ENCODE assay signal across 12 cellular contexts in the genomic region with DNA sequence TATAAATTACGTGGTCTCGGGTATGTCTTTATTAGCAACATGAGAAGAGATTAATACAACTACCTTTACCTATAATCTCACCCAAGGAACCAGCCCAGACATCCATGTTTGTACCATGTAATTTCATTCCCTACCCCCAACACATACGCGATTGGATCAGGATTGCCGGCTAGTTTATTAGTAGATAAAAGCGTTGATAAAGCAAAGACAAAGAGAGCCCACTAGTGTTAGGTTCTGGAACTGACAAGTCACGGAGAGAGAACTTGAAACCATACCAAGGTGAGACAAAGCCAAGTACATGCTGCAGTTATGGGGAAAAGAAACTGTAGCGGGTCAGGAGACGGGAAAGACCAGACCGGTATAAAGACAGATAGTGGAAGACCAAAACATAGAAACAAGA. TPM values are rescaled to one million over a fixed set of nuclear protein-coding genes. Genes with fewer than 3 reads are reported as not detected.
DNase-seq lines count a peak whose midpoint lies in the region; ATAC-seq and TF ChIP-seq lines count a peak whose summit lies in the region.
"Had no signal": no experiment of that assay in that cellular context is flagged by ENCODE, and none has a peak within 500 bp of the region (broad histone marks: within the 10 kb centered on the region; RNA-seq: fewer than 3 reads in every experiment).

No MANE protein-coding gene starts in this region.

- H3K27ac ChIP-seq in HCT116 (ENCODE audit: low read depth, low read length) (no peak overlapping the region), SU-DHL-6 (ENCODE audit: low read depth, low read length) (no peak overlapping the region), iPS DF 6.9 (ENCODE audit: low read length) (no peak overlapping the region)

- ATAC-seq in HCT116 (peak; percentile 84), GM21717 (IDR thresholded peaks at IDR 0.05; ENCODE audit: unreplicated experiment) (no peak)
- ATAC-seq: natural killer cell had no signal

- no peak for DNase-seq in CD14-positive monocyte (ENCODE audit: low spot score)
- DNase-seq in HCT116 (ENCODE audit: low read depth, low spot score): peak; percentile 54
- peak; percentile 33 for DNase-seq in iPS DF 6.9 (ENCODE audit: low read depth, low spot score)
- no peak for DNase-seq in NCI-H1694 treated with DMSO at 0.1 percent for 48 hours (lab: John Stamatoyannopoulos, UW)
- no peak for DNase-seq in lower leg skin (ENCODE audit: low spot score in 2 of 2)
- DNase-seq in effector CD8-positive, alpha-beta T cell (lab: John Stamatoyannopoulos, UW): no peak
- DNase-seq: activated naive CD4-positive, alpha-beta T cell treated with anti-CD3 and anti-CD28 coated beads for 36 hours; natural killer cell; NCI-H1436; Right ventricle myocardium superior had no signal

- H3K27ac Mint-ChIP-seq in CD14-positive monocyte: no peak overlapping the region
- H3K27ac Mint-ChIP-seq: activated naive CD4-positive, alpha-beta T cell treated with anti-CD3 and anti-CD28 coated beads for 36 hours; natural killer cell had no signal

- no peaks in the 10 kb centered on the region for H3K36me3 Mint-ChIP-seq in CD14-positive monocyte
- H3K36me3 Mint-ChIP-seq: natural killer cell had no signal

- H3F3A ChIP-seq in SU-DHL-6 (ENCODE audit: insufficient read depth): no peaks in the 10 kb centered on the region

- H3K79me2 ChIP-seq in HCT116 (ENCODE audit: insufficient read depth, low read length): no peaks in the 10 kb centered on the region
- no peaks in the 10 kb centered on the region for H3K79me2 ChIP-seq in SU-DHL-6 (ENCODE audit: insufficient read depth, low read length)

- TF ChIP-seq CTCF in CD14-positive monocyte (IDR thresholded peaks at IDR 0.05) (peak; percentile 27), HCT116 (IDR thresholded peaks at IDR 0.05 in 2 of 3, conservative IDR thresholded peaks at IDR 0.05 in 1 of 3; ENCODE audit: borderline replicate concordance in 1 of 3, insufficient read depth in 1 of 3, low read depth in 2 of 3, low read length in 2 of 3) (peak; percentile 16 to 75 (median 75); a peak in 5 of 6 replicates), SU-DHL-6 (IDR thresholded peaks at IDR 0.05; ENCODE audit: insufficient read depth, low read length, poor library complexity, severe bottlenecking) (peak; percentile 26), lower leg skin (IDR thresholded peaks at IDR 0.05) (no peak)

- TF ChIP-seq POLR2A in HCT116 (IDR thresholded peaks at IDR 0.05; ENCODE audit: borderline replicate concordance, extremely low read depth, insufficient read depth, insufficient read length) (no peak), lower leg skin (IDR thresholded peaks at IDR 0.05) (no peak)

- intact Hi-C loops in CD14-positive monocyte (cut with micrococcal nuclease) (no loop called here), HCT116 (cut with micrococcal nuclease) (no loop called here), lower leg skin (cut with DNase I; ENCODE audit: low total_unique reads) (no loop called here)

- H3K9me2 ChIP-seq in HCT116 (ENCODE audit: insufficient read depth): no peaks in the 10 kb centered on the region
- H3K9me2 ChIP-seq in SU-DHL-6 (replicated peaks; ENCODE audit: insufficient read depth, low read length): no peaks in the 10 kb centered on the region

- H4K20me1 ChIP-seq in HCT116 (ENCODE audit: insufficient read depth) (no peaks in the 10 kb centered on the region), SU-DHL-6 (ENCODE audit: low read depth, low read length) (no peaks in the 10 kb centered on the region)

- BruUV-seq in HCT116 (replicated peaks; lab: Mats Ljungman, UMichigan): no TSS peak

- H3K27me3 ChIP-seq in HCT116 (ENCODE audit: insufficient read depth, low read length) (peaks cover 2% of the 10 kb centered on the region; the same call in 1 of the 2 replicates), SU-DHL-6 (ENCODE audit: low read length) (no peaks in the 10 kb centered on the region), iPS DF 6.9 (ENCODE audit: control insufficient read depth, insufficient read depth, low read length) (no peaks in the 10 kb centered on the region)

- H3K4me1 ChIP-seq in HCT116 (ENCODE audit: control insufficient read depth in 1 of 2, insufficient read depth in 2 of 2, low read length in 2 of 2) (peaks cover 0 to 19% of the 10 kb centered on the region in 2 experiments; a peak in 2 of 4 replicates), iPS DF 6.9 (ENCODE audit: control insufficient read depth, insufficient read depth, low read length) (no peaks in the 10 kb centered on the region)

- H3K9ac ChIP-seq in HCT116 (ENCODE audit: low read length): no peak overlapping the region
- H3K9ac ChIP-seq in SU-DHL-6 (ENCODE audit: low read length): no peak overlapping the region

- no peak overlapping the region for H3K4me3 Mint-ChIP-seq in CD14-positive monocyte
- H3K4me3 Mint-ChIP-seq: activated naive CD4-positive, alpha-beta T cell treated with anti-CD3 and anti-CD28 coated beads for 36 hours; natural killer cell had no signal

- no peaks in the 10 kb centered on the region for H3K4me1 Mint-ChIP-seq in CD14-positive monocyte
- H3K4me1 Mint-ChIP-seq: natural killer cell had no signal

- H3K4me3 ChIP-seq in HCT116 (replicated peaks in 1 of 2; ENCODE audit: low read depth in 1 of 2, low read length in 2 of 2) (0 out of 4 replicates have a peak overlapping the region, but pooled peaks of 1 of the 2 experiments have one; percentile 10), SU-DHL-6 (ENCODE audit: insufficient read depth, low read length, poor library complexity, severe bottlenecking) (no peak overlapping the region), iPS DF 6.9 (ENCODE audit: low read length) (no peak overlapping the region), lower leg skin (ENCODE audit: low read depth, poor library complexity, severe bottlenecking) (no peak overlapping the region)

- H3K9me3 ChIP-seq in HCT116 (ENCODE audit: control insufficient read depth in 1 of 2, insufficient read depth in 1 of 2, low read depth in 1 of 2, low read length in 2 of 2): no peaks in the 10 kb centered on the region
- no peaks in the 10 kb centered on the region for H3K9me3 ChIP-seq in SU-DHL-6 (ENCODE audit: insufficient read depth, low read length)
- H3K9me3 ChIP-seq in iPS DF 6.9 (ENCODE audit: control insufficient read depth, insufficient read depth, low read length): no peaks in the 10 kb centered on the region

- H2AFZ ChIP-seq in HCT116 (ENCODE audit: low read depth, low read length, poor library complexity, severe bottlenecking) (peak overlapping the region; percentile 92), SU-DHL-6 (ENCODE audit: low read depth, low read length, severe bottlenecking) (no peak overlapping the region)

- peaks cover 3 to 9% (median 4%) of the 10 kb centered on the region in 3 donors for H3K27me3 Mint-ChIP-seq in CD14-positive monocyte (ENCODE audit: low read depth in 3 of 3)

- peaks cover 0 to 2% (median 0%) of the 10 kb centered on the region in 7 donors for H3K9me3 Mint-ChIP-seq in CD14-positive monocyte
- H3K9me3 Mint-ChIP-seq: activated naive CD4-positive, alpha-beta T cell treated with anti-CD3 and anti-CD28 coated beads for 36 hours; natural killer cell had no signal

- POLR2A ChIA-PET in HCT116 (lab: Charles Lee): no interaction called here

- peak overlapping the region; percentile 58 for H3K4me2 ChIP-seq in HCT116 (ENCODE audit: low read length)
- H3K4me2 ChIP-seq in SU-DHL-6 (ENCODE audit: low read depth, low read length, poor library complexity, severe bottlenecking): no peak overlapping the region

- RAD21 ChIA-PET in HCT116 (lab: Charles Lee; ENCODE audit: low non-redundant PET in 1 of 2, low total read pairs in 2 of 2, uncharacterized antibody in 2 of 2, unreplicated experiment in 2 of 2): no interaction called here

- H3K36me3 ChIP-seq in HCT116 (ENCODE audit: control insufficient read depth in 1 of 2, insufficient read depth in 2 of 2, low read length in 2 of 2): no peaks in the 10 kb centered on the region
- no peaks in the 10 kb centered on the region for H3K36me3 ChIP-seq in SU-DHL-6 (ENCODE audit: low read length)
- no peaks in the 10 kb centered on the region for H3K36me3 ChIP-seq in iPS DF 6.9 (ENCODE audit: control insufficient read depth, insufficient read depth, low read length)

- TF ChIP-seq RAD21 in HCT116 (IDR thresholded peaks at IDR 0.05; ENCODE audit: low read depth): peak; percentile 46

- WGBS in iPS DF 6.9 (ENCODE audit: insufficient coverage, insufficient read length): no CpG with 5 or more reads among the region's 10 CpGs
- WGBS in lower leg skin, 2 donors: 86 to 87% methylated on average over 10 of the region's 10 CpGs

- CTCF ChIA-PET in HCT116 (lab: Charles Lee): no interaction called here

TF ChIP-seq in HCT116, 20 proteins besides CTCF, POLR2A, EP300 and RAD21:
- TF ChIP-seq SIN3A (IDR thresholded peaks at IDR 0.05; ENCODE audit: low read depth) (no peak), TCF7L2 (IDR thresholded peaks at IDR 0.05; ENCODE audit: borderline replicate concordance, extremely low read depth, insufficient read depth, insufficient read length) (peak; percentile 73)
TF ChIP-seq in HCT116: peak in this region for 1.

RNA-seq across cellular contexts. Expression of gene FAM135A, which starts 37.4 kb away (rescaled TPM):
- polyA plus RNA-seq in CD14-positive monocyte: 1 to 10 TPM; 4.1 to 5.4 TPM
- total RNA-seq in HCT116 (2021; ENCODE audit: unreplicated experiment) (20.8 TPM), lower leg skin (100 to 1,000 TPM in 1 of 4 donors, 10 to 100 TPM in 3; 77.1 to 105 (median 80.5) TPM)
- polyA plus RNA-seq in HCT116 (2012): 3.7 and 4.7 TPM in 2 replicates

Comparison
In these comparisons a context has a peak if more than half of its experiments do, and no peak if none do; other contexts are left out.
1. DNase-seq: peak in HCT116 (single experiment) and iPS DF 6.9 (single experiment); none in CD14-positive monocyte (single experiment), NCI-H1694 treated with DMSO at 0.1 percent for 48 hours (single experiment), lower leg skin (0 of 2) and effector CD8-positive, alpha-beta T cell (single experiment).
2. CTCF ChIP-seq: peak in CD14-positive monocyte (single experiment), HCT116 (3 of 3) and SU-DHL-6 (single experiment); none in lower leg skin (0 of 3).